In genomic region chr1:181038399-181038873, GRCh38 we compare ENCODE assay signal across 8 cellular contexts. TPM values are rescaled to one million over a fixed set of nuclear protein-coding genes. Genes with fewer than 3 reads are reported as not detected.
DNase-seq lines count a peak whose midpoint lies in the region; ATAC-seq and TF ChIP-seq lines count a peak whose summit lies in the region.

No MANE protein-coding gene starts in this region.

- peak overlapping the region; percentile 8 for H3K4me3 Mint-ChIP-seq in natural killer cell treated with Interleukin-12 subunit alpha and Interleukin-12 subunit beta and Interleukin-15 and Interleukin-18, amount 100 ng/mL, for 72 hours

- no peaks in the 10 kb centered on the region for H3K9me3 Mint-ChIP-seq in natural killer cell treated with Interleukin-12 subunit alpha and Interleukin-12 subunit beta and Interleukin-15 and Interleukin-18, amount 100 ng/mL, for 72 hours

- TF ChIP-seq CTCF in GM13976 (IDR thresholded peaks at IDR 0.05; ENCODE audit: borderline replicate concordance, control extremely low read depth, extremely low read depth, insufficient read depth, missing control alignments), result peak; percentile 73

- peaks cover 74 to 82% of the 10 kb centered on the region in 2 donors for H3K4me1 Mint-ChIP-seq in natural killer cell treated with Interleukin-12 subunit alpha and Interleukin-12 subunit beta and Interleukin-15 and Interleukin-18, amount 100 ng/mL, for 72 hours (ENCODE audit: low read depth in 2 of 2)

- no peaks in the 10 kb centered on the region for H3K27me3 Mint-ChIP-seq in natural killer cell treated with Interleukin-12 subunit alpha and Interleukin-12 subunit beta and Interleukin-15 and Interleukin-18, amount 100 ng/mL, for 72 hours

- H3K36me3 Mint-ChIP-seq in natural killer cell treated with Interleukin-12 subunit alpha and Interleukin-12 subunit beta and Interleukin-15 and Interleukin-18, amount 100 ng/mL, for 72 hours, result peaks cover 7% of the 10 kb centered on the region

- peak; percentile 74 for ATAC-seq in esophagus mucosa
- ATAC-seq in natural killer cell treated with Interleukin-12 subunit alpha and Interleukin-12 subunit beta and Interleukin-15 and Interleukin-18, amount 100 ng/mL, for 72 hours, result peak; percentile 71 to 77

- peak overlapping the region; percentile 26 to 99 for H3K27ac Mint-ChIP-seq in natural killer cell treated with Interleukin-12 subunit alpha and Interleukin-12 subunit beta and Interleukin-15 and Interleukin-18, amount 100 ng/mL, for 72 hours

- in situ Hi-C loops in GM13976 (cut with MboI; ENCODE audit: low sequenced_read_pairs, unreplicated experiment), result loop anchor here (10.0 kb wide), 1 partner anchor 106 kb away; no protein-coding TSS in a partner anchor

- DNase-seq in 8988T (peak; percentile 76), GM13976 (ENCODE audit: low spot score) (peak; percentile 71), HUDEP-2 (lab: John Stamatoyannopoulos, UW; ENCODE audit: unreplicated experiment in 76 of 76) (peak in 54 of 76 experiments; percentile 6 to 69 (median 25)), NOMO-1 treated with dmso at 0.1 percent for 144 hours (lab: John Stamatoyannopoulos, UW; ENCODE audit: unreplicated experiment) (peak; percentile 36), ureter (ENCODE audit: low spot score) (peak; percentile 59)
- peak; percentile 37 for DNase-seq in activated CD8-positive, alpha-beta memory T cell treated with anti-CD3 and anti-CD28 coated beads, Interleukin-2, amount 50 U/mL, for 24 hours (ENCODE audit: extremely low read depth)
- DNase-seq in natural killer cell treated with Interleukin-12 subunit alpha and Interleukin-12 subunit beta and Interleukin-15 and Interleukin-18, amount 100 ng/mL, for 72 hours (ENCODE audit: low spot score), result no peak

RNA-seq across cellular contexts. Expression of gene MR1, which starts 4.7 kb away (rescaled TPM):
- total RNA-seq in esophagus mucosa (16.3 TPM), ureter (54.4 TPM)
- total RNA-seq in natural killer cell treated with Interleukin-12 subunit alpha and Interleukin-12 subunit beta and Interleukin-15 and Interleukin-18, amount 100 ng/mL, for 72 hours, result 10 to 100 TPM; 26.9 to 70.4 TPM

RNA-seq across cellular contexts. Expression of gene STX6, which starts 15.8 kb away (rescaled TPM):
- total RNA-seq in esophagus mucosa (26.3 TPM), ureter (35.4 TPM)
- total RNA-seq in natural killer cell treated with Interleukin-12 subunit alpha and Interleukin-12 subunit beta and Interleukin-15 and Interleukin-18, amount 100 ng/mL, for 72 hours, result 10 to 100 TPM; 25.0 to 26.2 TPM

RNA-seq across cellular contexts. Expression of gene IER5, which starts 50.1 kb away (rescaled TPM):
- 21.4 TPM for total RNA-seq in esophagus mucosa
- total RNA-seq in natural killer cell treated with Interleukin-12 subunit alpha and Interleukin-12 subunit beta and Interleukin-15 and Interleukin-18, amount 100 ng/mL, for 72 hours, result 10 to 100 TPM; 57.1 to 91.7 TPM
- 12.6 TPM for total RNA-seq in ureter
